ENCODE assay signal across 8 cellular contexts in the genomic region with DNA sequence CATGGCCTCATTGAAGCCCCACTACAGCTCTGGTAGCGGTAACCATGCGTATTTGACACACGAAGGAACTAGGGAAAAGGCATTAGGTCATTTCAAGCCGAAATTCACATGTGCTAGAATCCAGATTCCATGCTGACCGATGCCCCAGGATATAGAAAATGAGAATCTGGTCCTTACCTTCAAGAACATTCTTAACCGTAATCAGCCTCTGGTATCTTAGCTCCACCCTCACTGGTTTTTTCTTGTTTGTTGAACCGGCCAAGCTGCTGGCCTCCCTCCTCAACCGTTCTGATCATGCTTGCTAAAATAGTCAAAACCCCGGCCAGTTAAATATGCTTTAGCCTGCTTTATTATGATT. TPM values are rescaled to one million over a fixed set of nuclear protein-coding genes. Genes with fewer than 3 reads are reported as not detected.
DNase-seq lines count a peak whose midpoint lies in the region; ATAC-seq lines count a peak whose summit lies in the region.

No MANE protein-coding gene starts in this region.

- no peaks in the 10 kb centered on the region for H3K27me3 Mint-ChIP-seq in stimulated activated naive CD8-positive, alpha-beta T cell treated with anti-CD3 and anti-CD28 coated beads, Interleukin-15, Interleukin-2, amounts not matched to agents 100 ng/mL and 50 ng/mL, for 24 hours
- H3K27me3 Mint-ChIP-seq in dendritic cell treated with granulocyte-macrophage colony-stimulating factor and Interleukin-4, amounts not matched to agents 40 ng/mL and 50 ng/mL, for 4 days = peaks cover 1% of the 10 kb centered on the region
- H3K27me3 Mint-ChIP-seq in naive thymus-derived CD8-positive, alpha-beta T cell = no peaks in the 10 kb centered on the region

- POLR2A ChIA-PET in naive thymus-derived CD8-positive, alpha-beta T cell (lab: Charles Lee) = no interaction called here

- intact Hi-C loops in dendritic cell treated with granulocyte-macrophage colony-stimulating factor and Interleukin-4, amounts not matched to agents 40 ng/mL and 50 ng/mL, for 4 days (cut with micrococcal nuclease) = no loop called here

- H3K36me3 Mint-ChIP-seq in stimulated activated naive CD8-positive, alpha-beta T cell treated with anti-CD3 and anti-CD28 coated beads, Interleukin-15, Interleukin-2, amounts not matched to agents 100 ng/mL and 50 ng/mL, for 24 hours (ENCODE audit: low read depth) = peaks cover 8% of the 10 kb centered on the region
- H3K36me3 Mint-ChIP-seq in dendritic cell treated with granulocyte-macrophage colony-stimulating factor and Interleukin-4, amounts not matched to agents 40 ng/mL and 50 ng/mL, for 4 days (ENCODE audit: low read depth) = no peaks in the 10 kb centered on the region
- H3K36me3 Mint-ChIP-seq in naive thymus-derived CD8-positive, alpha-beta T cell = no peaks in the 10 kb centered on the region

- H3K9me3 Mint-ChIP-seq in stimulated activated naive CD8-positive, alpha-beta T cell treated with anti-CD3 and anti-CD28 coated beads, Interleukin-15, Interleukin-2, amounts not matched to agents 100 ng/mL and 50 ng/mL, for 24 hours = no peaks in the 10 kb centered on the region
- no peaks in the 10 kb centered on the region for H3K9me3 Mint-ChIP-seq in dendritic cell treated with granulocyte-macrophage colony-stimulating factor and Interleukin-4, amounts not matched to agents 40 ng/mL and 50 ng/mL, for 4 days
- no peaks in the 10 kb centered on the region for H3K9me3 Mint-ChIP-seq in naive thymus-derived CD8-positive, alpha-beta T cell

- peaks cover 13% of the 10 kb centered on the region for H3K4me1 Mint-ChIP-seq in stimulated activated naive CD8-positive, alpha-beta T cell treated with anti-CD3 and anti-CD28 coated beads, Interleukin-15, Interleukin-2, amounts not matched to agents 100 ng/mL and 50 ng/mL, for 24 hours (ENCODE audit: low read depth)
- no peaks in the 10 kb centered on the region for H3K4me1 Mint-ChIP-seq in dendritic cell treated with granulocyte-macrophage colony-stimulating factor and Interleukin-4, amounts not matched to agents 40 ng/mL and 50 ng/mL, for 4 days (ENCODE audit: low read depth)
- H3K4me1 Mint-ChIP-seq in naive thymus-derived CD8-positive, alpha-beta T cell = peaks cover 1 to 14% (median 8%) of the 10 kb centered on the region in 4 donors

- peak overlapping the region; percentile 88 for H3K27ac Mint-ChIP-seq in stimulated activated naive CD8-positive, alpha-beta T cell treated with anti-CD3 and anti-CD28 coated beads, Interleukin-15, Interleukin-2, amounts not matched to agents 100 ng/mL and 50 ng/mL, for 24 hours
- H3K27ac Mint-ChIP-seq in dendritic cell treated with granulocyte-macrophage colony-stimulating factor and Interleukin-4, amounts not matched to agents 40 ng/mL and 50 ng/mL, for 4 days = peak overlapping the region; percentile 88
- peak overlapping the region in 8 of 10 donors; percentile 23 to 94 (median 84) for H3K27ac Mint-ChIP-seq in naive thymus-derived CD8-positive, alpha-beta T cell

- no peak for ATAC-seq in stimulated activated naive CD8-positive, alpha-beta T cell treated with anti-CD3 and anti-CD28 coated beads, Interleukin-15, Interleukin-2, amounts not matched to agents 100 U/mL and 50 U/mL, for 24 hours
- ATAC-seq in naive thymus-derived CD8-positive, alpha-beta T cell = no peak
- ATAC-seq in HG03097 (IDR thresholded peaks at IDR 0.05; ENCODE audit: low FRiP score, unreplicated experiment) (no peak), GM21367 (IDR thresholded peaks at IDR 0.05; ENCODE audit: unreplicated experiment) (no peak)

- H3K4me3 Mint-ChIP-seq in stimulated activated naive CD8-positive, alpha-beta T cell treated with anti-CD3 and anti-CD28 coated beads, Interleukin-15, Interleukin-2, amounts not matched to agents 100 ng/mL and 50 ng/mL, for 24 hours = peak overlapping the region; percentile 90
- peak overlapping the region; percentile 88 for H3K4me3 Mint-ChIP-seq in dendritic cell treated with granulocyte-macrophage colony-stimulating factor and Interleukin-4, amounts not matched to agents 40 ng/mL and 50 ng/mL, for 4 days
- H3K4me3 Mint-ChIP-seq in naive thymus-derived CD8-positive, alpha-beta T cell = peak overlapping the region; percentile 83 to 96 (median 88)

- no peak for DNase-seq in stimulated activated naive CD8-positive, alpha-beta T cell treated with anti-CD3 and anti-CD28 coated beads, Interleukin-15, Interleukin-2, amounts not matched to agents 100 U/mL and 50 U/mL, for 24 hours
- peak; percentile 0 for DNase-seq in NCI-H748 treated with DMSO at 0.1 percent for 48 hours (lab: John Stamatoyannopoulos, UW)
- no peak for DNase-seq in naive thymus-derived CD8-positive, alpha-beta T cell
- DNase-seq in HuH-7 (ENCODE audit: low spot score) = no peak

RNA-seq across cellular contexts. Expression of a gene that starts 0.9 kb away (rescaled TPM):
- 10 to 100 TPM; 19.2 to 22.5 TPM for total RNA-seq in naive thymus-derived CD8-positive, alpha-beta T cell
- polyA plus RNA-seq in naive thymus-derived CD8-positive, alpha-beta T cell = 10 to 100 TPM; 71.7 to 94.1 (median 88.2) TPM
